ENCODE assay signal across 3 cellular contexts in the genomic region with DNA sequence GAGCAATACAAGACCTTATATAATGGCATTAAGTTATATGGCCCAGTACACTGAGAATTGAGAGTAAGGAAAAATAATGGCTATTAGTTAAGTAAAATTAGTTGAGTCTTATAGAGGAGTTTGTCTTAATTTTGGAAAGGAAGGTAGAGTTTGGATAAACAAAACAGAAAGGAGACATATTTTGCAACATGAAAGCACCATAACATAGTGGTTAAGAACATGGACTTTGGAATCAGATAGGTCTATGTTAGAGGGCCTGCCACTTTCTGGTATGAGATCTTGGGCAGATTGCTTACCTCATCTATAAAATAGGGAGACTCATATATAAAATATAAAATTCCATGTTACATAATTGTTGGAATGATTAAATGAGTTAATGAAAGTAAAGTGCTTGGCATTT.
TF ChIP-seq lines count a peak whose summit lies in the region.

No MANE protein-coding gene starts in this region.

TF ChIP-seq in SK-N-SH, 30 proteins besides CTCF, POLR2A, EP300 and RAD21 (continued from another document):
- TF ChIP-seq SMC3 (IDR thresholded peaks at IDR 0.05; ENCODE audit: low read depth, low read length) (no peak), ELF1 (IDR thresholded peaks at IDR 0.05) (no peak), FOSL2 (IDR thresholded peaks at IDR 0.05; ENCODE audit: borderline replicate concordance, low read depth) (no peak), RXRA (IDR thresholded peaks at IDR 0.05; ENCODE audit: borderline replicate concordance, low read depth) (no peak), JUND (IDR thresholded peaks at IDR 0.05) (no peak), TCF12 (IDR thresholded peaks at IDR 0.05) (no peak), RFX5 (IDR thresholded peaks at IDR 0.05; ENCODE audit: low read length) (no peak), MXI1 (IDR thresholded peaks at IDR 0.05; ENCODE audit: low read depth, low read length) (no peak), SIN3A (IDR thresholded peaks at IDR 0.05; ENCODE audit: borderline replicate concordance, low read depth, low read length) (no peak)
- TF ChIP-seq, protein P1, sequence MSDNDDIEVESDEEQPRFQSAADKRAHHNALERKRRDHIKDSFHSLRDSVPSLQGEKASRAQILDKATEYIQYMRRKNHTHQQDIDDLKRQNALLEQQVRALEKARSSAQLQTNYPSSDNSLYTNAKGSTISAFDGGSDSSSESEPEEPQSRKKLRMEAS (IDR thresholded peaks at IDR 0.05; ENCODE audit: low read depth): no peak
- TF ChIP-seq, protein P2, sequence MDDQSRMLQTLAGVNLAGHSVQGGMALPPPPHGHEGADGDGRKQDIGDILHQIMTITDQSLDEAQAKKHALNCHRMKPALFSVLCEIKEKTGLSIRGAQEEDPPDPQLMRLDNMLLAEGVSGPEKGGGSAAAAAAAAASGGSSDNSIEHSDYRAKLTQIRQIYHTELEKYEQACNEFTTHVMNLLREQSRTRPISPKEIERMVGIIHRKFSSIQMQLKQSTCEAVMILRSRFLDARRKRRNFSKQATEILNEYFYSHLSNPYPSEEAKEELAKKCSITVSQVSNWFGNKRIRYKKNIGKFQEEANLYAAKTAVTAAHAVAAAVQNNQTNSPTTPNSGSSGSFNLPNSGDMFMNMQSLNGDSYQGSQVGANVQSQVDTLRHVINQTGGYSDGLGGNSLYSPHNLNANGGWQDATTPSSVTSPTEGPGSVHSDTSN (IDR thresholded peaks at IDR 0.05): no peak

TF ChIP-seq in SK-N-SH treated with all-trans-retinoic acid at 6 μM for 48 hours, 23 proteins besides CTCF, POLR2A, EP300 and RAD21 (continued from another document):
- TF ChIP-seq, protein P3, sequence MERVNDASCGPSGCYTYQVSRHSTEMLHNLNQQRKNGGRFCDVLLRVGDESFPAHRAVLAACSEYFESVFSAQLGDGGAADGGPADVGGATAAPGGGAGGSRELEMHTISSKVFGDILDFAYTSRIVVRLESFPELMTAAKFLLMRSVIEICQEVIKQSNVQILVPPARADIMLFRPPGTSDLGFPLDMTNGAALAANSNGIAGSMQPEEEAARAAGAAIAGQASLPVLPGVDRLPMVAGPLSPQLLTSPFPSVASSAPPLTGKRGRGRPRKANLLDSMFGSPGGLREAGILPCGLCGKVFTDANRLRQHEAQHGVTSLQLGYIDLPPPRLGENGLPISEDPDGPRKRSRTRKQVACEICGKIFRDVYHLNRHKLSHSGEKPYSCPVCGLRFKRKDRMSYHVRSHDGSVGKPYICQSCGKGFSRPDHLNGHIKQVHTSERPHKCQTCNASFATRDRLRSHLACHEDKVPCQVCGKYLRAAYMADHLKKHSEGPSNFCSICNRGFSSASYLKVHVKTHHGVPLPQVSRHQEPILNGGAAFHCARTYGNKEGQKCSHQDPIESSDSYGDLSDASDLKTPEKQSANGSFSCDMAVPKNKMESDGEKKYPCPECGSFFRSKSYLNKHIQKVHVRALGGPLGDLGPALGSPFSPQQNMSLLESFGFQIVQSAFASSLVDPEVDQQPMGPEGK (CRISPR knock-in tag; IDR thresholded peaks at IDR 0.05; ENCODE audit: borderline replicate concordance): no peak
- no peak for TF ChIP-seq ZC3H10 (CRISPR knock-in tag; IDR thresholded peaks at IDR 0.05)
- no peak for TF ChIP-seq CSDC2 (CRISPR knock-in tag; IDR thresholded peaks at IDR 0.05)
- no peak for TF ChIP-seq TOX (CRISPR knock-in tag; IDR thresholded peaks at IDR 0.05; ENCODE audit: borderline replicate concordance)
- no peak for TF ChIP-seq ISL1 (CRISPR knock-in tag; IDR thresholded peaks at IDR 0.05)
- no peak for TF ChIP-seq ZFP30 (CRISPR knock-in tag; IDR thresholded peaks at IDR 0.05)
- no peak for TF ChIP-seq GLIS3 (CRISPR knock-in tag; IDR thresholded peaks at IDR 0.05)
- TF ChIP-seq SNAI2 (CRISPR knock-in tag; IDR thresholded peaks at IDR 0.05): no peak
- no peak for TF ChIP-seq TCF4 (CRISPR knock-in tag; IDR thresholded peaks at IDR 0.05; ENCODE audit: borderline replicate concordance)
- no peak for TF ChIP-seq ZNF8 (CRISPR knock-in tag; IDR thresholded peaks at IDR 0.05)
- TF ChIP-seq, protein P4, sequence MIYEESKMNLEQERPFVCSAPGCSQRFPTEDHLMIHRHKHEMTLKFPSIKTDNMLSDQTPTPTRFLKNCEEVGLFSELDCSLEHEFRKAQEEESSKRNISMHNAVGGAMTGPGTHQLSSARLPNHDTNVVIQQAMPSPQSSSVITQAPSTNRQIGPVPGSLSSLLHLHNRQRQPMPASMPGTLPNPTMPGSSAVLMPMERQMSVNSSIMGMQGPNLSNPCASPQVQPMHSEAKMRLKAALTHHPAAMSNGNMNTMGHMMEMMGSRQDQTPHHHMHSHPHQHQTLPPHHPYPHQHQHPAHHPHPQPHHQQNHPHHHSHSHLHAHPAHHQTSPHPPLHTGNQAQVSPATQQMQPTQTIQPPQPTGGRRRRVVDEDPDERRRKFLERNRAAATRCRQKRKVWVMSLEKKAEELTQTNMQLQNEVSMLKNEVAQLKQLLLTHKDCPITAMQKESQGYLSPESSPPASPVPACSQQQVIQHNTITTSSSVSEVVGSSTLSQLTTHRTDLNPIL (CRISPR knock-in tag; IDR thresholded peaks at IDR 0.05; ENCODE audit: low read depth): no peak
- no peak for TF ChIP-seq BACH2 (CRISPR knock-in tag; IDR thresholded peaks at IDR 0.05; ENCODE audit: borderline replicate concordance)
- TF ChIP-seq, protein P5, sequence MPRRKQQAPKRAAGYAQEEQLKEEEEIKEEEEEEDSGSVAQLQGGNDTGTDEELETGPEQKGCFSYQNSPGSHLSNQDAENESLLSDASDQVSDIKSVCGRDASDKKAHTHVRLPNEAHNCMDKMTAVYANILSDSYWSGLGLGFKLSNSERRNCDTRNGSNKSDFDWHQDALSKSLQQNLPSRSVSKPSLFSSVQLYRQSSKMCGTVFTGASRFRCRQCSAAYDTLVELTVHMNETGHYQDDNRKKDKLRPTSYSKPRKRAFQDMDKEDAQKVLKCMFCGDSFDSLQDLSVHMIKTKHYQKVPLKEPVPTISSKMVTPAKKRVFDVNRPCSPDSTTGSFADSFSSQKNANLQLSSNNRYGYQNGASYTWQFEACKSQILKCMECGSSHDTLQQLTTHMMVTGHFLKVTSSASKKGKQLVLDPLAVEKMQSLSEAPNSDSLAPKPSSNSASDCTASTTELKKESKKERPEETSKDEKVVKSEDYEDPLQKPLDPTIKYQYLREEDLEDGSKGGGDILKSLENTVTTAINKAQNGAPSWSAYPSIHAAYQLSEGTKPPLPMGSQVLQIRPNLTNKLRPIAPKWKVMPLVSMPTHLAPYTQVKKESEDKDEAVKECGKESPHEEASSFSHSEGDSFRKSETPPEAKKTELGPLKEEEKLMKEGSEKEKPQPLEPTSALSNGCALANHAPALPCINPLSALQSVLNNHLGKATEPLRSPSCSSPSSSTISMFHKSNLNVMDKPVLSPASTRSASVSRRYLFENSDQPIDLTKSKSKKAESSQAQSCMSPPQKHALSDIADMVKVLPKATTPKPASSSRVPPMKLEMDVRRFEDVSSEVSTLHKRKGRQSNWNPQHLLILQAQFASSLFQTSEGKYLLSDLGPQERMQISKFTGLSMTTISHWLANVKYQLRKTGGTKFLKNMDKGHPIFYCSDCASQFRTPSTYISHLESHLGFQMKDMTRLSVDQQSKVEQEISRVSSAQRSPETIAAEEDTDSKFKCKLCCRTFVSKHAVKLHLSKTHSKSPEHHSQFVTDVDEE (CRISPR knock-in tag; IDR thresholded peaks at IDR 0.05): no peak
- no peak for TF ChIP-seq ZFP3 (CRISPR knock-in tag; IDR thresholded peaks at IDR 0.05)
- TF ChIP-seq ESRRG (CRISPR knock-in tag; IDR thresholded peaks at IDR 0.05): no peak
- TF ChIP-seq ARNTL (CRISPR knock-in tag; IDR thresholded peaks at IDR 0.05; ENCODE audit: borderline replicate concordance, low read depth): no peak
- TF ChIP-seq OSR1 (CRISPR knock-in tag; IDR thresholded peaks at IDR 0.05): no peak

TF ChIP-seq in K562, 482 proteins besides CTCF, POLR2A, EP300 and RAD21 (continued from another document and continues in another):
- 0 out of 2 replicates have a peak, but pooled peaks have one; percentile 48 for TF ChIP-seq POLR2H (tag; IDR thresholded peaks at IDR 0.05; ENCODE audit: low read depth)
- no peak for TF ChIP-seq ZNF436 (CRISPR knock-in tag; IDR thresholded peaks at IDR 0.05)
- TF ChIP-seq ELF1 (tag; IDR thresholded peaks at IDR 0.05): no peak
- TF ChIP-seq, protein P6, sequence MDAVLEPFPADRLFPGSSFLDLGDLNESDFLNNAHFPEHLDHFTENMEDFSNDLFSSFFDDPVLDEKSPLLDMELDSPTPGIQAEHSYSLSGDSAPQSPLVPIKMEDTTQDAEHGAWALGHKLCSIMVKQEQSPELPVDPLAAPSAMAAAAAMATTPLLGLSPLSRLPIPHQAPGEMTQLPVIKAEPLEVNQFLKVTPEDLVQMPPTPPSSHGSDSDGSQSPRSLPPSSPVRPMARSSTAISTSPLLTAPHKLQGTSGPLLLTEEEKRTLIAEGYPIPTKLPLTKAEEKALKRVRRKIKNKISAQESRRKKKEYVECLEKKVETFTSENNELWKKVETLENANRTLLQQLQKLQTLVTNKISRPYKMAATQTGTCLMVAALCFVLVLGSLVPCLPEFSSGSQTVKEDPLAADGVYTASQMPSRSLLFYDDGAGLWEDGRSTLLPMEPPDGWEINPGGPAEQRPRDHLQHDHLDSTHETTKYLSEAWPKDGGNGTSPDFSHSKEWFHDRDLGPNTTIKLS (IDR thresholded peaks at IDR 0.05; ENCODE audit: borderline replicate concordance, low read depth): no peak
- TF ChIP-seq, protein P7, sequence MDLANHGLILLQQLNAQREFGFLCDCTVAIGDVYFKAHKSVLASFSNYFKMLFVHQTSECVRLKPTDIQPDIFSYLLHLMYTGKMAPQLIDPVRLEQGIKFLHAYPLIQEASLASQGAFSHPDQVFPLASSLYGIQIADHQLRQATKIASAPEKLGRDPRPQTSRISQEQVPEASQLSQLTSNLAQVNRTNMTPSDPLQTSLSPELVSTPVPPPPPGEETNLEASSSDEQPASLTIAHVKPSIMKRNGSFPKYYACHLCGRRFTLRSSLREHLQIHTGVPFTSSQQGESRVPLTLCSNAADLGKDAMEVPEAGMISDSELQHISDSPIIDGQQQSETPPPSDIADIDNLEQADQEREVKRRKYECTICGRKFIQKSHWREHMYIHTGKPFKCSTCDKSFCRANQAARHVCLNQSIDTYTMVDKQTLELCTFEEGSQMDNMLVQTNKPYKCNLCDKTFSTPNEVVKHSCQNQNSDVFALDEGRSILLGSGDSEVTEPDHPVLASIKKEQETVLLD (IDR thresholded peaks at IDR 0.05): no peak
- TF ChIP-seq, protein P8, sequence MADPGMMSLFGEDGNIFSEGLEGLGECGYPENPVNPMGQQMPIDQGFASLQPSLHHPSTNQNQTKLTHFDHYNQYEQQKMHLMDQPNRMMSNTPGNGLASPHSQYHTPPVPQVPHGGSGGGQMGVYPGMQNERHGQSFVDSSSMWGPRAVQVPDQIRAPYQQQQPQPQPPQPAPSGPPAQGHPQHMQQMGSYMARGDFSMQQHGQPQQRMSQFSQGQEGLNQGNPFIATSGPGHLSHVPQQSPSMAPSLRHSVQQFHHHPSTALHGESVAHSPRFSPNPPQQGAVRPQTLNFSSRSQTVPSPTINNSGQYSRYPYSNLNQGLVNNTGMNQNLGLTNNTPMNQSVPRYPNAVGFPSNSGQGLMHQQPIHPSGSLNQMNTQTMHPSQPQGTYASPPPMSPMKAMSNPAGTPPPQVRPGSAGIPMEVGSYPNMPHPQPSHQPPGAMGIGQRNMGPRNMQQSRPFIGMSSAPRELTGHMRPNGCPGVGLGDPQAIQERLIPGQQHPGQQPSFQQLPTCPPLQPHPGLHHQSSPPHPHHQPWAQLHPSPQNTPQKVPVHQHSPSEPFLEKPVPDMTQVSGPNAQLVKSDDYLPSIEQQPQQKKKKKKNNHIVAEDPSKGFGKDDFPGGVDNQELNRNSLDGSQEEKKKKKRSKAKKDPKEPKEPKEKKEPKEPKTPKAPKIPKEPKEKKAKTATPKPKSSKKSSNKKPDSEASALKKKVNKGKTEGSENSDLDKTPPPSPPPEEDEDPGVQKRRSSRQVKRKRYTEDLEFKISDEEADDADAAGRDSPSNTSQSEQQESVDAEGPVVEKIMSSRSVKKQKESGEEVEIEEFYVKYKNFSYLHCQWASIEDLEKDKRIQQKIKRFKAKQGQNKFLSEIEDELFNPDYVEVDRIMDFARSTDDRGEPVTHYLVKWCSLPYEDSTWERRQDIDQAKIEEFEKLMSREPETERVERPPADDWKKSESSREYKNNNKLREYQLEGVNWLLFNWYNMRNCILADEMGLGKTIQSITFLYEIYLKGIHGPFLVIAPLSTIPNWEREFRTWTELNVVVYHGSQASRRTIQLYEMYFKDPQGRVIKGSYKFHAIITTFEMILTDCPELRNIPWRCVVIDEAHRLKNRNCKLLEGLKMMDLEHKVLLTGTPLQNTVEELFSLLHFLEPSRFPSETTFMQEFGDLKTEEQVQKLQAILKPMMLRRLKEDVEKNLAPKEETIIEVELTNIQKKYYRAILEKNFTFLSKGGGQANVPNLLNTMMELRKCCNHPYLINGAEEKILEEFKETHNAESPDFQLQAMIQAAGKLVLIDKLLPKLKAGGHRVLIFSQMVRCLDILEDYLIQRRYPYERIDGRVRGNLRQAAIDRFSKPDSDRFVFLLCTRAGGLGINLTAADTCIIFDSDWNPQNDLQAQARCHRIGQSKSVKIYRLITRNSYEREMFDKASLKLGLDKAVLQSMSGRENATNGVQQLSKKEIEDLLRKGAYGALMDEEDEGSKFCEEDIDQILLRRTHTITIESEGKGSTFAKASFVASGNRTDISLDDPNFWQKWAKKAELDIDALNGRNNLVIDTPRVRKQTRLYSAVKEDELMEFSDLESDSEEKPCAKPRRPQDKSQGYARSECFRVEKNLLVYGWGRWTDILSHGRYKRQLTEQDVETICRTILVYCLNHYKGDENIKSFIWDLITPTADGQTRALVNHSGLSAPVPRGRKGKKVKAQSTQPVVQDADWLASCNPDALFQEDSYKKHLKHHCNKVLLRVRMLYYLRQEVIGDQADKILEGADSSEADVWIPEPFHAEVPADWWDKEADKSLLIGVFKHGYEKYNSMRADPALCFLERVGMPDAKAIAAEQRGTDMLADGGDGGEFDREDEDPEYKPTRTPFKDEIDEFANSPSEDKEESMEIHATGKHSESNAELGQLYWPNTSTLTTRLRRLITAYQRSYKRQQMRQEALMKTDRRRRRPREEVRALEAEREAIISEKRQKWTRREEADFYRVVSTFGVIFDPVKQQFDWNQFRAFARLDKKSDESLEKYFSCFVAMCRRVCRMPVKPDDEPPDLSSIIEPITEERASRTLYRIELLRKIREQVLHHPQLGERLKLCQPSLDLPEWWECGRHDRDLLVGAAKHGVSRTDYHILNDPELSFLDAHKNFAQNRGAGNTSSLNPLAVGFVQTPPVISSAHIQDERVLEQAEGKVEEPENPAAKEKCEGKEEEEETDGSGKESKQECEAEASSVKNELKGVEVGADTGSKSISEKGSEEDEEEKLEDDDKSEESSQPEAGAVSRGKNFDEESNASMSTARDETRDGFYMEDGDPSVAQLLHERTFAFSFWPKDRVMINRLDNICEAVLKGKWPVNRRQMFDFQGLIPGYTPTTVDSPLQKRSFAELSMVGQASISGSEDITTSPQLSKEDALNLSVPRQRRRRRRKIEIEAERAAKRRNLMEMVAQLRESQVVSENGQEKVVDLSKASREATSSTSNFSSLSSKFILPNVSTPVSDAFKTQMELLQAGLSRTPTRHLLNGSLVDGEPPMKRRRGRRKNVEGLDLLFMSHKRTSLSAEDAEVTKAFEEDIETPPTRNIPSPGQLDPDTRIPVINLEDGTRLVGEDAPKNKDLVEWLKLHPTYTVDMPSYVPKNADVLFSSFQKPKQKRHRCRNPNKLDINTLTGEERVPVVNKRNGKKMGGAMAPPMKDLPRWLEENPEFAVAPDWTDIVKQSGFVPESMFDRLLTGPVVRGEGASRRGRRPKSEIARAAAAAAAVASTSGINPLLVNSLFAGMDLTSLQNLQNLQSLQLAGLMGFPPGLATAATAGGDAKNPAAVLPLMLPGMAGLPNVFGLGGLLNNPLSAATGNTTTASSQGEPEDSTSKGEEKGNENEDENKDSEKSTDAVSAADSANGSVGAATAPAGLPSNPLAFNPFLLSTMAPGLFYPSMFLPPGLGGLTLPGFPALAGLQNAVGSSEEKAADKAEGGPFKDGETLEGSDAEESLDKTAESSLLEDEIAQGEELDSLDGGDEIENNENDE (IDR thresholded peaks at IDR 0.05; ENCODE audit: low read depth, low read length): no peak
- no peak for TF ChIP-seq ETV6 (IDR thresholded peaks at IDR 0.05; ENCODE audit: borderline replicate concordance in 1 of 2, low read depth in 2 of 2, low read length in 1 of 2)
- no peak for TF ChIP-seq ETV6 (CRISPR knock-in tag; IDR thresholded peaks at IDR 0.05; ENCODE audit: borderline replicate concordance)
- no peak for TF ChIP-seq HMG20B (CRISPR knock-in tag; IDR thresholded peaks at IDR 0.05)
